ENCODE assay signal across 1 cellular context in the genomic region with DNA sequence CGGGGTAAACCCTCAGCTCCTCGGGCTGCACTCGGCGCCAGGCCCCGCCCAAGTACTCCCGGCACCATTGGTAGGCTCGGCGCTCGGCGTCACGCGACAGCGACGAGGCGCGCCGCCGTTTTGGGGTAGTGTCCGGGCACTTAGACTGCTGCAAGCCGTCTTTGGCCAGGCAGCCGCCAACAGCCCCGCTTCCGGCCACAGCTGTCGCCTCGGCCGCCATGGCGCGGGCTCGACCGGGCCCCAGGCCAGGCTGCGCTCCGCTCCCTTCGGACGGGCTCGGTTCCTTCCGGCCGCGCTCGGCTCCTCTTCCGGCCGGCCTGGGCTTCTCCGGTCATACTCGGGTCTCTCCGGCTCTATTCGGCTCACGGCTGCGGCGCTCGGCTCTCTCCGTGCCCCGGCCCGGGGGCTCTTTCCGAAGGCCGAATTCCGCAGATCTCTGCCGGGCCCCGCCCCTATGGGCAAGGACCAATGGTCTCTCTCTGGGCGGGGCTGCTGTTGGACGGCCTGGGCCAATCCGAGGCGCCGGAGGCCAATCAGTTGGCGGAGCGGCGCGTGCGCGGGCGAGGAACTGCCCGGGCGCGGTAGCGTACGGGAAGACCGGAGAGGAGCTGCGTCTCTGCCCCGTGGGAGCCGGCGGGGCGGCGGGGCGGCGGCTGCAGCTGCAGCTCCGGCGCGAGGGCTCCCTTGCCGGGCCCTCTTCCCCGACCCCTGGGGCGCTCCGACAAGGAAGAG.
TF ChIP-seq lines count a peak whose summit lies in the region.

A gene with protein sequence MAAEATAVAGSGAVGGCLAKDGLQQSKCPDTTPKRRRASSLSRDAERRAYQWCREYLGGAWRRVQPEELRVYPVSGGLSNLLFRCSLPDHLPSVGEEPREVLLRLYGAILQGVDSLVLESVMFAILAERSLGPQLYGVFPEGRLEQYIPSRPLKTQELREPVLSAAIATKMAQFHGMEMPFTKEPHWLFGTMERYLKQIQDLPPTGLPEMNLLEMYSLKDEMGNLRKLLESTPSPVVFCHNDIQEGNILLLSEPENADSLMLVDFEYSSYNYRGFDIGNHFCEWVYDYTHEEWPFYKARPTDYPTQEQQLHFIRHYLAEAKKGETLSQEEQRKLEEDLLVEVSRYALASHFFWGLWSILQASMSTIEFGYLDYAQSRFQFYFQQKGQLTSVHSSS (minus strand): TSS at position 288 of the 732 bp plus-strand sequence. CDS start 68 bp downstream, at position 220.

TF ChIP-seq in WTC11, 78 proteins besides CTCF, POLR2A, EP300 and RAD21 (continued from another document):
- no peak for TF ChIP-seq FOXP4 (CRISPR knock-in tag; IDR thresholded peaks at IDR 0.05)
- TF ChIP-seq GABPB1 (CRISPR knock-in tag; IDR thresholded peaks at IDR 0.05): peak; percentile 34; the same call in 1 of the 2 replicates
- no peak for TF ChIP-seq E2F4 (CRISPR knock-in tag; IDR thresholded peaks at IDR 0.05; ENCODE audit: borderline replicate concordance, low read depth)
- no peak for TF ChIP-seq KAT7 (CRISPR knock-in tag; IDR thresholded peaks at IDR 0.05; ENCODE audit: borderline replicate concordance)
- TF ChIP-seq TEAD1 (CRISPR knock-in tag; IDR thresholded peaks at IDR 0.05): 0 out of 2 replicates have a peak, but pooled peaks have one; percentile 8
